27 cellular contexts compared by ENCODE assay signal in genomic region chr1:89462250-89462649, GRCh38.
"Had no signal": no experiment of that assay in that cellular context is flagged by ENCODE, and none has a peak within 500 bp of the region (broad histone marks: within the 10 kb centered on the region; RNA-seq: fewer than 3 reads in every experiment).

No MANE protein-coding gene starts in this region.

- FAIRE-seq: pancreas, small intestine had no signal

- H3K36me3 Mint-ChIP-seq: naive thymus-derived CD8-positive, alpha-beta T cell; natural killer cell treated with Interleukin-12 subunit alpha and Interleukin-12 subunit beta and Interleukin-15 and Interleukin-18, amount 100 ng/mL, for 72 hours; type B pancreatic cell had no signal

- H3K4me1 ChIP-seq: prostate gland, right lobe of liver, sigmoid colon, testis, tibial artery, transverse colon, upper lobe of right lung, uterus had no signal

- H3K27me3 ChIP-seq: pancreas, right lobe of liver, sigmoid colon, stomach, testis, tibial artery, transverse colon, upper lobe of right lung, uterus had no signal

- H3K4me3 Mint-ChIP-seq: naive thymus-derived CD8-positive, alpha-beta T cell; natural killer cell treated with Interleukin-12 subunit alpha and Interleukin-12 subunit beta and Interleukin-15 and Interleukin-18, amount 100 ng/mL, for 72 hours; nephron progenitor cell; neural crest cell; stimulated activated effector memory CD8-positive, alpha-beta T cell treated with anti-CD3 and anti-CD28 coated beads, Interleukin-12 subunit alpha, Interleukin-12 subunit beta, amount 100 ng/mL, for 72 hours; stimulated activated naive B cell treated with anti-CD40 and anti-IgM and Interleukin-4, amounts not matched to agents 10 μg/mL and 1 μg/mL and 100 μg/mL, for 72 hours; stimulated activated naive CD8-positive, alpha-beta T cell treated with anti-CD3 and anti-CD28 coated beads, Interleukin-15, Interleukin-2, amounts not matched to agents 100 ng/mL and 50 ng/mL, for 24 hours; type B pancreatic cell had no signal

- H3K27me3 Mint-ChIP-seq: type B pancreatic cell had no signal

- H3K36me3 ChIP-seq: neutrophil, pancreas, prostate gland, right lobe of liver, sigmoid colon, stomach, tibial artery, transverse colon, upper lobe of right lung, uterus had no signal

- H3K27ac ChIP-seq: neutrophil, pancreas, prostate gland, right lobe of liver, sigmoid colon, stomach, testis, tibial artery, transverse colon, upper lobe of right lung, uterus had no signal

- H3K4me3 ChIP-seq: pancreas, prostate gland, right lobe of liver, sigmoid colon, stomach, testis, tibial artery, transverse colon, upper lobe of right lung, uterus had no signal

- DNase-seq: naive thymus-derived CD8-positive, alpha-beta T cell; nephron progenitor cell; nucleus accumbens; pancreas; right cardiac atrium; right lobe of liver; sigmoid colon; small intestine; stimulated activated CD4-positive, alpha-beta T cell treated with anti-CD3 and anti-CD28 coated beads, Interleukin-15, amount 100 ng/mL, for 24 hours; stimulated activated CD4-positive, alpha-beta T cell treated with anti-CD3 and anti-CD28 coated beads, Interleukin-2, amount 100 ng/mL, for 24 hours; stimulated activated CD4-positive, alpha-beta T cell treated with anti-CD3 and anti-CD28 coated beads, Interleukin-2, amount 100 ng/mL, for 48 hours; stimulated activated CD4-positive, alpha-beta T cell treated with anti-CD3 and anti-CD28 coated beads, Interleukin-4, amount 100 ng/mL, for 24 hours; stimulated activated naive B cell treated with anti-CD40 and anti-IgM and Interleukin-4, amounts not matched to agents 10 μg/mL and 1 μg/mL and 100 μg/mL, for 72 hours; stimulated activated naive CD4-positive, alpha-beta T cell treated with Interleukin-2 at 50 U/mL for 16 hours; stomach; testis; tibial artery; transverse colon; upper lobe of right lung; uterus had no signal

- H3K9me3 ChIP-seq: neutrophil, pancreas, prostate gland, right lobe of liver, sigmoid colon, stomach, testis, tibial artery, transverse colon, upper lobe of right lung, uterus had no signal

- H3K4me1 Mint-ChIP-seq: nephron progenitor cell, neural crest cell had no signal

- ATAC-seq: naive thymus-derived CD8-positive, alpha-beta T cell; natural killer cell treated with Interleukin-12 subunit alpha and Interleukin-12 subunit beta and Interleukin-15 and Interleukin-18, amount 100 ng/mL, for 72 hours; pancreas; right cardiac atrium; right lobe of liver; stimulated activated effector memory CD8-positive, alpha-beta T cell treated with anti-CD3 and anti-CD28 coated beads, Interleukin-12 subunit alpha, Interleukin-12 subunit beta, amount 100 ng/mL, for 72 hours; stimulated activated naive B cell treated with anti-CD40 and anti-IgM and Interleukin-4, amounts not matched to agents 10 μg/mL and 1 μg/mL and 100 μg/mL, for 72 hours; upper lobe of right lung had no signal

- H3K9me3 Mint-ChIP-seq: naive thymus-derived CD8-positive, alpha-beta T cell; natural killer cell treated with Interleukin-12 subunit alpha and Interleukin-12 subunit beta and Interleukin-15 and Interleukin-18, amount 100 ng/mL, for 72 hours; nephron progenitor cell; neural crest cell; stimulated activated effector memory CD8-positive, alpha-beta T cell treated with anti-CD3 and anti-CD28 coated beads, Interleukin-12 subunit alpha, Interleukin-12 subunit beta, amount 100 ng/mL, for 72 hours; stimulated activated naive B cell treated with anti-CD40 and anti-IgM and Interleukin-4, amounts not matched to agents 10 μg/mL and 1 μg/mL and 100 μg/mL, for 72 hours; type B pancreatic cell had no signal
